25 cellular contexts compared by ENCODE assay signal in genomic region chr16:84541999-84542876, GRCh38. TPM values are rescaled to one million over a fixed set of nuclear protein-coding genes. Genes with fewer than 3 reads are reported as not detected.
A peak's percentile ranks its signal among the peaks of the same experiment; 100 is the strongest.
DNase-seq lines count a peak whose midpoint lies in the region; ATAC-seq and TF ChIP-seq lines count a peak whose summit lies in the region.
"Had no signal": no experiment of that assay in that cellular context is flagged by ENCODE, and none has a peak within 500 bp of the region (broad histone marks: within the 10 kb centered on the region; RNA-seq: fewer than 3 reads in every experiment).

No MANE protein-coding gene starts in this region.

- in situ Hi-C loops in astrocyte of the spinal cord (cut with HindIII; ENCODE audit: low sequenced_read_pairs), result no loop called here

- intact Hi-C loops in activated CD4-positive, alpha-beta T cell treated with anti-CD3 and anti-CD28 coated beads, Interleukin-2, amount 10 ng/mL, durations not matched to agents 24 days and 14 days (cut with micrococcal nuclease), result no loop called here

- no peak for ATAC-seq in GM21367 (IDR thresholded peaks at IDR 0.05; ENCODE audit: unreplicated experiment)
- ATAC-seq: heart right ventricle; sciatic nerve; stimulated activated naive CD8-positive, alpha-beta T cell treated with anti-CD3 and anti-CD28 coated beads, Interleukin-15, Interleukin-2, amounts not matched to agents 100 U/mL and 50 U/mL, for 24 hours; T-helper 17 cell had no signal

- no peak for DNase-seq in activated CD4-positive, alpha-beta T cell treated with anti-CD3 and anti-CD28 coated beads, Interleukin-2, amount 10 ng/mL, durations not matched to agents 24 days and 14 days
- DNase-seq in activated CD4-positive, alpha-beta T cell treated with anti-CD3 and anti-CD28 coated beads, Interleukin-2, amount 10 ng/mL, durations not matched to agents 7 days and 5 days, result no peak
- DNase-seq in astrocyte of the spinal cord (ENCODE audit: low read depth, low spot score) (peak; percentile 71), glomerular visceral epithelial cell (ENCODE audit: extremely low spot score) (peak; percentile 11), skeletal muscle cell (ENCODE audit: low read depth) (peak; percentile 26), cerebellar nuclear complex (lab: John Stamatoyannopoulos, UW) (no peak), NOMO-1 (lab: John Stamatoyannopoulos, UW; ENCODE audit: unreplicated experiment in 2 of 2) (no peak)
- DNase-seq: 8988T; activated CD4-positive, alpha-beta memory T cell treated with anti-CD3 and anti-CD28 coated beads, Interleukin-2, amount 10 ng/mL, durations not matched to agents 7 days and 5 days; activated naive CD4-positive, alpha-beta T cell treated with anti-CD3 and anti-CD28 coated beads for 36 hours; activated T-cell treated with anti-CD3 and anti-CD28 coated beads, Interleukin-2, amount 50 U/mL, for 24 hours; Calu3; heart right ventricle; NCI-H1417; NCI-H2171; NCI-H774; OCI-M1; SHP77 treated with DMSO at 0.1 percent for 48 hours; stimulated activated CD4-positive, alpha-beta T cell treated with anti-CD3 and anti-CD28 coated beads, Interleukin-2, amount 100 ng/mL, for 24 hours; stimulated activated naive CD8-positive, alpha-beta T cell treated with anti-CD3 and anti-CD28 coated beads, Interleukin-15, Interleukin-2, amounts not matched to agents 100 U/mL and 50 U/mL, for 24 hours; T-helper 17 cell had no signal

- H3K36me3 Mint-ChIP-seq in activated CD4-positive, alpha-beta T cell treated with anti-CD3 and anti-CD28 coated beads, Interleukin-2, amount 10 ng/mL, durations not matched to agents 24 days and 14 days (ENCODE audit: low read depth), result peaks cover 44% of the 10 kb centered on the region
- H3K36me3 Mint-ChIP-seq in activated CD4-positive, alpha-beta T cell treated with anti-CD3 and anti-CD28 coated beads, Interleukin-2, amount 10 ng/mL, durations not matched to agents 7 days and 5 days (ENCODE audit: low read depth), result no peaks in the 10 kb centered on the region
- H3K36me3 Mint-ChIP-seq: brain had no signal

- H3K4me3 ChIP-seq in astrocyte of the spinal cord (ENCODE audit: low read depth, low read length) (no peak overlapping the region), skeletal muscle cell (ENCODE audit: low read depth, low read length) (no peak overlapping the region)
- H3K4me3 ChIP-seq: heart right ventricle, lung had no signal

- H3K27ac Mint-ChIP-seq in activated CD4-positive, alpha-beta T cell treated with anti-CD3 and anti-CD28 coated beads, Interleukin-2, amount 10 ng/mL, durations not matched to agents 24 days and 14 days, result peak overlapping the region; percentile 27
- no peak overlapping the region for H3K27ac Mint-ChIP-seq in activated CD4-positive, alpha-beta T cell treated with anti-CD3 and anti-CD28 coated beads, Interleukin-2, amount 10 ng/mL, durations not matched to agents 7 days and 5 days
- H3K27ac Mint-ChIP-seq: activated CD4-positive, alpha-beta memory T cell treated with anti-CD3 and anti-CD28 coated beads, Interleukin-2, amount 10 ng/mL, durations not matched to agents 7 days and 5 days; activated naive CD4-positive, alpha-beta T cell treated with anti-CD3 and anti-CD28 coated beads for 36 hours; activated T-cell treated with anti-CD3 and anti-CD28 coated beads, Interleukin-2, amount 50 U/mL, for 24 hours; T-helper 17 cell had no signal

- CTCF ChIA-PET in activated CD4-positive, alpha-beta T cell treated with anti-CD3 and anti-CD28 coated beads, Interleukin-2, amount 10 ng/mL, durations not matched to agents 7 days and 5 days (lab: Charles Lee), result interaction anchor here (0.7 to 2.4 kb wide), 4 partner anchors 13 to 36 kb away, joined by 3 to 7 read pairs (median 4); no protein-coding TSS in a partner anchor

- POLR2A ChIA-PET in activated CD4-positive, alpha-beta T cell treated with anti-CD3 and anti-CD28 coated beads, Interleukin-2, amount 10 ng/mL, durations not matched to agents 7 days and 5 days (lab: Charles Lee), result no interaction called here

- TF ChIP-seq CTCF in astrocyte of the spinal cord (IDR thresholded peaks at IDR 0.05; ENCODE audit: low read depth, low read length), result no peak

- peaks cover 42% of the 10 kb centered on the region for H3K4me1 Mint-ChIP-seq in activated CD4-positive, alpha-beta T cell treated with anti-CD3 and anti-CD28 coated beads, Interleukin-2, amount 10 ng/mL, durations not matched to agents 24 days and 14 days
- H3K4me1 Mint-ChIP-seq in activated CD4-positive, alpha-beta T cell treated with anti-CD3 and anti-CD28 coated beads, Interleukin-2, amount 10 ng/mL, durations not matched to agents 7 days and 5 days, result peaks cover 20% of the 10 kb centered on the region

- no peaks in the 10 kb centered on the region for H3K9me3 Mint-ChIP-seq in activated CD4-positive, alpha-beta T cell treated with anti-CD3 and anti-CD28 coated beads, Interleukin-2, amount 10 ng/mL, durations not matched to agents 24 days and 14 days
- H3K9me3 Mint-ChIP-seq in activated CD4-positive, alpha-beta T cell treated with anti-CD3 and anti-CD28 coated beads, Interleukin-2, amount 10 ng/mL, durations not matched to agents 7 days and 5 days, result no peaks in the 10 kb centered on the region
- H3K9me3 Mint-ChIP-seq: activated CD4-positive, alpha-beta memory T cell treated with anti-CD3 and anti-CD28 coated beads, Interleukin-2, amount 10 ng/mL, durations not matched to agents 7 days and 5 days; activated naive CD4-positive, alpha-beta T cell treated with anti-CD3 and anti-CD28 coated beads for 36 hours; activated T-cell treated with anti-CD3 and anti-CD28 coated beads, Interleukin-2, amount 50 U/mL, for 24 hours had no signal

- no peak overlapping the region for H3K4me3 Mint-ChIP-seq in activated CD4-positive, alpha-beta T cell treated with anti-CD3 and anti-CD28 coated beads, Interleukin-2, amount 10 ng/mL, durations not matched to agents 24 days and 14 days
- H3K4me3 Mint-ChIP-seq in activated CD4-positive, alpha-beta T cell treated with anti-CD3 and anti-CD28 coated beads, Interleukin-2, amount 10 ng/mL, durations not matched to agents 7 days and 5 days, result no peak overlapping the region
- H3K4me3 Mint-ChIP-seq: activated CD4-positive, alpha-beta memory T cell treated with anti-CD3 and anti-CD28 coated beads, Interleukin-2, amount 10 ng/mL, durations not matched to agents 7 days and 5 days; activated naive CD4-positive, alpha-beta T cell treated with anti-CD3 and anti-CD28 coated beads for 36 hours; activated T-cell treated with anti-CD3 and anti-CD28 coated beads, Interleukin-2, amount 50 U/mL, for 24 hours; brain; T-helper 17 cell had no signal

- no peaks in the 10 kb centered on the region for H3K27me3 Mint-ChIP-seq in activated CD4-positive, alpha-beta T cell treated with anti-CD3 and anti-CD28 coated beads, Interleukin-2, amount 10 ng/mL, durations not matched to agents 24 days and 14 days
- H3K27me3 Mint-ChIP-seq in activated CD4-positive, alpha-beta T cell treated with anti-CD3 and anti-CD28 coated beads, Interleukin-2, amount 10 ng/mL, durations not matched to agents 7 days and 5 days, result peaks cover 6% of the 10 kb centered on the region
- H3K27me3 Mint-ChIP-seq: activated CD4-positive, alpha-beta memory T cell treated with anti-CD3 and anti-CD28 coated beads, Interleukin-2, amount 10 ng/mL, durations not matched to agents 7 days and 5 days; activated T-cell treated with anti-CD3 and anti-CD28 coated beads, Interleukin-2, amount 50 U/mL, for 24 hours; brain; T-helper 17 cell had no signal

RNA-seq across cellular contexts. Expression of gene MEAK7, which starts 37.8 kb away (rescaled TPM):
- 11.7 and 12.5 TPM in 2 replicates for total RNA-seq in activated CD4-positive, alpha-beta T cell treated with anti-CD3 and anti-CD28 coated beads, Interleukin-2, amount 10 ng/mL, durations not matched to agents 24 days and 14 days
- total RNA-seq in activated CD4-positive, alpha-beta T cell treated with anti-CD3 and anti-CD28 coated beads, Interleukin-2, amount 10 ng/mL, durations not matched to agents 7 days and 5 days, result 1 to 10 TPM; 8.8 to 10.0 TPM

Comparison
In these comparisons a context has a peak if more than half of its experiments do, and no peak if none do; other contexts are left out.
1. DNase-seq: peak in astrocyte of the spinal cord (single experiment), glomerular visceral epithelial cell (single experiment) and skeletal muscle cell (single experiment); none in activated CD4-positive, alpha-beta T cell treated with anti-CD3 and anti-CD28 coated beads, Interleukin-2, amount 10 ng/mL, durations not matched to agents 24 days and 14 days (single experiment), activated CD4-positive, alpha-beta T cell treated with anti-CD3 and anti-CD28 coated beads, Interleukin-2, amount 10 ng/mL, durations not matched to agents 7 days and 5 days (single experiment), cerebellar nuclear complex (0 of 2) and NOMO-1 (0 of 2).